In genomic region chr17:65918921-65919546, GRCh38 we compare ENCODE assay signal across 1 cellular context.
TF ChIP-seq lines count a peak whose summit lies in the region.

No MANE protein-coding gene starts in this region.

TF ChIP-seq in H1, 55 proteins besides CTCF, POLR2A, EP300 and RAD21:
- no peak for TF ChIP-seq ASH2L (IDR thresholded peaks at IDR 0.05; ENCODE audit: low read length)
- no peak for TF ChIP-seq HDAC2 (IDR thresholded peaks at IDR 0.05; ENCODE audit: borderline replicate concordance in 1 of 2, low read depth in 2 of 2, low read length in 2 of 2)
- TF ChIP-seq SP4 (IDR thresholded peaks at IDR 0.05; ENCODE audit: low read length) = no peak
- no peak for TF ChIP-seq SIX5 (IDR thresholded peaks at IDR 0.05; ENCODE audit: low read depth, low read length)
- no peak for TF ChIP-seq TAF1 (IDR thresholded peaks at IDR 0.05; ENCODE audit: low read depth, low read length)
- TF ChIP-seq FOSL1 (IDR thresholded peaks at IDR 0.05; ENCODE audit: insufficient read depth, low read depth, low read length) = no peak
